ENCODE assay signal across 30 cellular contexts in genomic region chr10:113011592-113012374, GRCh38.
"Had no signal": no experiment of that assay in that cellular context is flagged by ENCODE, and none has a peak within 500 bp of the region (broad histone marks: within the 10 kb centered on the region; RNA-seq: fewer than 3 reads in every experiment).

No MANE protein-coding gene starts in this region.

- H3K4me3 Mint-ChIP-seq: activated naive CD8-positive, alpha-beta T cell treated with anti-CD3 and anti-CD28 coated beads for 36 hours; effector memory CD8-positive, alpha-beta T cell; immature natural killer cell; neural crest cell; type B pancreatic cell had no signal

- H3K27me3 ChIP-seq: adrenal gland, body of pancreas, heart left ventricle, right atrium auricular region, testis, uterus had no signal

- ATAC-seq: activated CD4-positive, CD25-positive, alpha-beta regulatory T cell treated with anti-CD3 and anti-CD28 coated beads, Interleukin-2, amount 50 U/mL, for 24 hours; body of pancreas; effector memory CD8-positive, alpha-beta T cell; esophagus mucosa; heart left ventricle; left colon; naive thymus-derived CD4-positive, alpha-beta T cell had no signal

- H3K4me3 ChIP-seq: adrenal gland, body of pancreas, heart left ventricle, right atrium auricular region, testis, uterus had no signal

- H3K9me3 ChIP-seq: adrenal gland, body of pancreas, heart left ventricle, right atrium auricular region, testis, uterus had no signal

- H3K36me3 ChIP-seq: adrenal gland, heart left ventricle, right atrium auricular region, uterus had no signal

- H3K9me3 Mint-ChIP-seq: activated naive CD8-positive, alpha-beta T cell treated with anti-CD3 and anti-CD28 coated beads for 36 hours; effector memory CD8-positive, alpha-beta T cell; immature natural killer cell; type B pancreatic cell had no signal

- H3K27me3 Mint-ChIP-seq: type B pancreatic cell had no signal

- H3K27ac Mint-ChIP-seq: activated naive CD8-positive, alpha-beta T cell treated with anti-CD3 and anti-CD28 coated beads for 36 hours; effector memory CD8-positive, alpha-beta T cell; naive thymus-derived CD4-positive, alpha-beta T cell; type B pancreatic cell had no signal

- H3K27ac ChIP-seq: adrenal gland, body of pancreas, heart left ventricle, parathyroid adenoma, right atrium auricular region, testis, uterus had no signal

- H3K4me1 ChIP-seq: adrenal gland, parathyroid adenoma had no signal

- H3K36me3 Mint-ChIP-seq: immature natural killer cell had no signal

- DNase-seq: activated CD4-positive, alpha-beta T cell treated with anti-CD3 and anti-CD28 coated beads for 48 hours; activated CD4-positive, alpha-beta T cell treated with anti-CD3 and anti-CD28 coated beads, Interleukin-2, amount 50 U/mL, for 48 hours; activated CD8-positive, alpha-beta memory T cell treated with anti-CD3 and anti-CD28 coated beads for 24 hours; activated effector memory CD4-positive, alpha-beta T cell treated with Interleukin-2 at 50 U/mL for 16 hours; activated naive CD4-positive, alpha-beta T cell treated with Interleukin-2 at 50 U/mL for 16 hours; activated naive CD8-positive, alpha-beta T cell treated with anti-CD3 and anti-CD28 coated beads for 36 hours; adrenal gland; aorta; body of pancreas; cortex of kidney; effector memory CD8-positive, alpha-beta T cell; foreskin fibroblast; heart left ventricle; hypothalamus; immature natural killer cell; kidney; left colon; midbrain; naive thymus-derived CD4-positive, alpha-beta T cell; nucleus accumbens; stimulated activated CD4-positive, alpha-beta T cell treated with anti-CD3 and anti-CD28 coated beads, Interleukin-15, amount 100 ng/mL, for 24 hours; stimulated activated naive CD4-positive, alpha-beta T cell; testis; uterus had no signal
